In the genomic region with DNA sequence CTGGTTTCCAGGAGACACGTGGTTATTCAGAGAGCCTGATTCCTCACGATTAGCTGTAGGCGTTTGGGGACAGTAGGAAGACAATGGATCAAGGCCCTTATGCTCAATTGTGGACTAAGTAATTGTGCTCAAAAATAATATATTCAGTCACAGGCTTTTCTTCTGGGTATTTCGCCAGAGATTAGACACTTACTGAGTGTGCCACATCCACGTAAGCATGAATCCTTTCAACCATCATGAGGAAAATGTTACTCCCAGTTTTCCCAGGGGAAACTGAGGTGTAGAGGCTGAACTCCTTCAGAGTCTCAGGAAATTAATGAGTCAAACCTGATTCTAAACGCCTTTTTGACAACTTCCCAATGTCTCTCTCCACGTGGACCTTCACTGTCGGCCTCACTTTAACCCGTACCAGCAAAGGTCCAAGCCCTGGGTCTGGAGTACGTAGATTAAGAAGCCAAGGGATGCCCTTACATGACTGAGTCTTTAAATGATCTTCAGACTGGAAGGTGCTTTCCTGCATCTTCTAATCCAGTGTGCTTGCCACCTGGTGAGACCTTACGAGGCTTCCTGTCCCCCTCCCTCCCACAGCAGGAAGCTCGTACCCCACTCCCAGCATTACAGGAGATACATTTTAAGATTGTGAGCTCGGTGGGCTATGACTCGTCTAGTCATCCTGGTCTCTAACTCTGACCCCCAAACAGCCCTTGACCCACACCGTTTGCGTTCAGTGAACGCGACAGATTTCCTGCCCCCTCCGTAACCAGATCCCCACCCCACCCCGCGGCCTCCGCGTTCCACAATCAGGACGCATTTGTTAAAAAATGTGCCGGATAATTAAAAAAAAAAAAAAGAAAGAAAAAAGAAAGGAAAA, we compare ENCODE assay signal across 8 cellular contexts. TPM values are rescaled to one million over a fixed set of nuclear protein-coding genes. Genes with fewer than 3 reads are reported as not detected.
DNase-seq lines count a peak whose midpoint lies in the region; ATAC-seq and TF ChIP-seq lines count a peak whose summit lies in the region.

No MANE protein-coding gene starts in this region.

- H3K27me3 Mint-ChIP-seq in CD14-positive monocyte (ENCODE audit: low read depth in 3 of 3) = no peaks in the 10 kb centered on the region

- DNase-seq in CD14-positive monocyte (ENCODE audit: low spot score) (no peak), fibroblast of gingiva (ENCODE audit: low read depth) (peak; percentile 68), pons (ENCODE audit: low spot score) (peak; percentile 22)
- DNase-seq in activated CD8-positive, alpha-beta memory T cell treated with anti-CD3 and anti-CD28 coated beads, Interleukin-2, amount 50 U/mL, for 4 hours = peak; percentile 45

- peaks cover 21% of the 10 kb centered on the region for H3K36me3 ChIP-seq in HUES64 (ENCODE audit: insufficient read depth, low read length)

- ATAC-seq in GM19023 (IDR thresholded peaks at IDR 0.05; ENCODE audit: unreplicated experiment) = no peak
- no peak for ATAC-seq in GM19351 (IDR thresholded peaks at IDR 0.05; ENCODE audit: unreplicated experiment)
- no peak for ATAC-seq in HG03139 (IDR thresholded peaks at IDR 0.05; ENCODE audit: unreplicated experiment)

- peaks cover 42% of the 10 kb centered on the region for H3K4me1 ChIP-seq in HUES64 (ENCODE audit: insufficient read depth, low read length)

- H3K4me3 ChIP-seq in HUES64 (ENCODE audit: low read length) = peak overlapping the region; percentile 100

- peaks cover 8 to 18% of the 10 kb centered on the region in 2 donors for H3K36me3 Mint-ChIP-seq in CD14-positive monocyte

- no peaks in the 10 kb centered on the region for H3K9me3 ChIP-seq in HUES64 (ENCODE audit: insufficient read depth, low read depth, low read length)

- H3K27ac ChIP-seq in HUES64 (ENCODE audit: low read depth, low read length) = peak overlapping the region; percentile 42

- TF ChIP-seq CTCF in CD14-positive monocyte (IDR thresholded peaks at IDR 0.05) = no peak

- peaks cover 22% of the 10 kb centered on the region; the same call in 1 of the 2 replicates for H3K27me3 ChIP-seq in HUES64 (ENCODE audit: insufficient read depth, low read length)

- 15% methylated on average over 25 of the region's 25 CpGs for WGBS in HUES64

- peaks cover 64% of the 10 kb centered on the region for H3K4me1 Mint-ChIP-seq in CD14-positive monocyte

- intact Hi-C loops in CD14-positive monocyte (cut with micrococcal nuclease) = loop anchor here in 1 of 2 donors (5.0 kb wide), 1 partner anchor 143 kb away; no protein-coding TSS in a partner anchor

- peak overlapping the region; percentile 98 for H3K9ac ChIP-seq in HUES64 (ENCODE audit: low read depth, low read length)

- peaks cover 0 to 2% (median 0%) of the 10 kb centered on the region in 7 donors for H3K9me3 Mint-ChIP-seq in CD14-positive monocyte

- peak overlapping the region; percentile 98 to 100 (median 99) for H3K27ac Mint-ChIP-seq in CD14-positive monocyte

- peak overlapping the region; percentile 94 to 99 for H3K4me3 Mint-ChIP-seq in CD14-positive monocyte

RNA-seq across cellular contexts. Expression of gene PKM, which starts 1.7 kb away (rescaled TPM):
- 100 to 1,000 TPM; 986 to 999 TPM for polyA plus RNA-seq in CD14-positive monocyte
- 711 TPM for polyA plus RNA-seq in HUES64 (2013, experiment 1 of 2)
- polyA plus RNA-seq in HUES64 (2013, experiment 2 of 2) = 828 TPM

RNA-seq across cellular contexts. Expression of gene GRAMD2A, which starts 31.7 kb away (rescaled TPM):
- not detected for polyA plus RNA-seq in CD14-positive monocyte
- polyA plus RNA-seq in HUES64 (2013, experiment 1 of 2) = 0.15 TPM
- polyA plus RNA-seq in HUES64 (2013, experiment 2 of 2) = 1.0 TPM

RNA-seq across cellular contexts. Expression of gene PARP6, which starts 43.0 kb away (rescaled TPM):
- 10 to 100 TPM; 12.9 to 13.5 TPM for polyA plus RNA-seq in CD14-positive monocyte
- 21.5 TPM for polyA plus RNA-seq in HUES64 (2013, experiment 1 of 2)
- 29.5 TPM for polyA plus RNA-seq in HUES64 (2013, experiment 2 of 2)
